Comparison of ENCODE assay signal across 13 cellular contexts in genomic region chr2:189393440-189394111, GRCh38. TPM values are rescaled to one million over a fixed set of nuclear protein-coding genes. Genes with fewer than 3 reads are reported as not detected.
A peak's percentile ranks its signal among the peaks of the same experiment; 100 is the strongest.
DNase-seq lines count a peak whose midpoint lies in the region; ATAC-seq and TF ChIP-seq lines count a peak whose summit lies in the region.
"Had no signal": no experiment of that assay in that cellular context is flagged by ENCODE, and none has a peak within 500 bp of the region (broad histone marks: within the 10 kb centered on the region; RNA-seq: fewer than 3 reads in every experiment).

No MANE protein-coding gene starts in this region.

- H2BK5ac ChIP-seq in H9 (ENCODE audit: insufficient read length, low read length): no peak overlapping the region

- no peaks in the 10 kb centered on the region for H3K36me3 ChIP-seq in RWPE2 (ENCODE audit: low read depth)

- no peaks in the 10 kb centered on the region for H3K36me3 Mint-ChIP-seq in H9 (ENCODE audit: insufficient read depth in 1 of 3, low read depth in 3 of 3)
- H3K36me3 Mint-ChIP-seq: WTC11 had no signal

- no peak overlapping the region for H4K8ac ChIP-seq in H9 (replicated peaks; ENCODE audit: insufficient read length, low read depth, low read length)

- no peak overlapping the region for H2BK20ac ChIP-seq in H9 (ENCODE audit: low read depth, low read length, poor library complexity, severe bottlenecking)

- peak; percentile 99 for ATAC-seq in RWPE2 (ENCODE audit: low read depth)
- no peak for ATAC-seq in HG02885 (IDR thresholded peaks at IDR 0.05; ENCODE audit: poor library complexity, unreplicated experiment)
- ATAC-seq: WTC11 had no signal

- DNase-seq in EH (ENCODE audit: low read depth) (peak; percentile 98), RWPE2 (ENCODE audit: low spot score) (no peak), fibroblast of mammary gland (ENCODE audit: low read depth) (peak; percentile 99), renal cortical epithelial cell (ENCODE audit: low read depth) (peak; percentile 99), H9 (no peak), GM19240 (ENCODE audit: insufficient read length, low spot score) (no peak), amygdala (lab: John Stamatoyannopoulos, UW) (no peak)
- DNase-seq: DND-41; NCI-H2171; stimulated activated CD4-positive, alpha-beta T cell treated with anti-CD3 and anti-CD28 coated beads, Interleukin-2, amount 100 ng/mL, for 48 hours had no signal

- H3K4me1 ChIP-seq in RWPE2 (ENCODE audit: insufficient read depth, poor library complexity, severe bottlenecking) (peaks cover 14% of the 10 kb centered on the region), H9 (ENCODE audit: insufficient read depth, low read length) (no peaks in the 10 kb centered on the region)

- H3K18ac ChIP-seq in H9 (ENCODE audit: insufficient read length, low read depth, low read length): no peak overlapping the region

- no peak overlapping the region for H2BK120ac ChIP-seq in H9 (ENCODE audit: low read depth, low read length, poor library complexity, severe bottlenecking)

- H3K27ac Mint-ChIP-seq in H9: no peak overlapping the region
- H3K27ac Mint-ChIP-seq: WTC11 had no signal

- H3K56ac ChIP-seq in H9 (ENCODE audit: insufficient read length, low read depth, low read length): no peak overlapping the region

- no peaks in the 10 kb centered on the region for H3K4me1 Mint-ChIP-seq in H9
- H3K4me1 Mint-ChIP-seq: WTC11 had no signal

- TF ChIP-seq CTCF in RWPE2 (IDR thresholded peaks at IDR 0.05; ENCODE audit: poor library complexity, severe bottlenecking) (no peak), fibroblast of mammary gland (conservative IDR thresholded peaks at IDR 0.05; ENCODE audit: control insufficient read depth, insufficient read depth, low read depth, low read length) (no peak), H9 (conservative IDR thresholded peaks at IDR 0.05) (no peak)

- H2AK5ac ChIP-seq in H9 (ENCODE audit: insufficient read length, low read length): no peak overlapping the region

- no peak overlapping the region for H3K14ac ChIP-seq in H9 (ENCODE audit: insufficient read depth, low read length)

- no peak overlapping the region for H3K4me2 ChIP-seq in H9 (ENCODE audit: insufficient read depth, insufficient read length, low read length)

- no peaks in the 10 kb centered on the region for H3K79me2 ChIP-seq in H9 (ENCODE audit: insufficient read depth, low read length)

- no peak overlapping the region for H3K23ac ChIP-seq in H9 (ENCODE audit: insufficient read length, low read depth, low read length)

- no peak overlapping the region for H3K4ac ChIP-seq in H9 (ENCODE audit: low read depth, low read length)

- no peaks in the 10 kb centered on the region for H3K9me3 Mint-ChIP-seq in H9
- H3K9me3 Mint-ChIP-seq: WTC11 had no signal

- H4K91ac ChIP-seq in H9 (ENCODE audit: insufficient read length, low read depth, low read length): no peak overlapping the region

- no peak overlapping the region for H4K5ac ChIP-seq in H9 (ENCODE audit: insufficient read length, low read depth, low read length)

- no peaks in the 10 kb centered on the region for H4K20me1 ChIP-seq in H9 (ENCODE audit: control insufficient read depth, insufficient read depth, insufficient read length)

- no peak overlapping the region for H2BK15ac ChIP-seq in H9 (ENCODE audit: low read depth, low read length)

- no peaks in the 10 kb centered on the region for H3K27me3 Mint-ChIP-seq in H9 (ENCODE audit: low read depth)

- H2BK12ac ChIP-seq in H9 (ENCODE audit: insufficient read length, low read depth, low read length): no peak overlapping the region

- H3K23me2 ChIP-seq in H9 (ENCODE audit: insufficient read length, low read depth, low read length, poor library complexity, severe bottlenecking): no peaks in the 10 kb centered on the region

- H3K27ac ChIP-seq in RWPE2 (ENCODE audit: poor library complexity, severe bottlenecking): peak overlapping the region; percentile 41
- H3K27ac ChIP-seq in H9 (ENCODE audit: insufficient read length, low read depth, low read length): no peak overlapping the region
- H3K27ac ChIP-seq: HL-60 had no signal

- no peak overlapping the region for H2AFZ ChIP-seq in H9 (ENCODE audit: low read length)

- H3K27me3 ChIP-seq in RWPE2 (ENCODE audit: insufficient read depth, poor library complexity, severe bottlenecking): no peaks in the 10 kb centered on the region
- H3K27me3 ChIP-seq in H9 (ENCODE audit: insufficient read depth, low read length): no peaks in the 10 kb centered on the region

- no peak overlapping the region for H3K4me3 Mint-ChIP-seq in H9
- H3K4me3 Mint-ChIP-seq: WTC11 had no signal

- H3K4me3 ChIP-seq in RWPE2 (ENCODE audit: severe bottlenecking) (no peak overlapping the region), fibroblast of mammary gland (ENCODE audit: control insufficient read depth, low read depth, low read length) (no peak overlapping the region)

- no peak overlapping the region for H3K9ac ChIP-seq in H9 (ENCODE audit: extremely low read depth, insufficient read length, low read length)

- H3K9me3 ChIP-seq in RWPE2 (ENCODE audit: severe bottlenecking) (no peaks in the 10 kb centered on the region), H9 (ENCODE audit: control insufficient read depth, low read depth, low read length) (no peaks in the 10 kb centered on the region)

- WGBS in H9 (ENCODE audit: extremely low coverage, insufficient read length, low lambda C conversion rate): no CpG with 5 or more reads among the region's 2 CpGs

- no peak overlapping the region for H3T11ph ChIP-seq in H9 (ENCODE audit: low read length)

- no peaks in the 10 kb centered on the region for H3K79me1 ChIP-seq in H9 (ENCODE audit: insufficient read depth, low read depth, low read length, poor library complexity, severe bottlenecking)

RNA-seq across cellular contexts. Expression of gene WDR75, which starts 47.7 kb away (rescaled TPM):
- total RNA-seq in renal cortical epithelial cell: 42.0 and 49.7 TPM in 2 replicates
- 70.6 and 80.6 TPM in 2 replicates for total RNA-seq in H9 (2021)

Comparison
In these comparisons a context has a peak if more than half of its experiments do, and no peak if none do; other contexts are left out.
1. DNase-seq: peak in EH (single experiment), fibroblast of mammary gland (single experiment) and renal cortical epithelial cell (single experiment); none in RWPE2 (single experiment), H9 (single experiment), GM19240 (single experiment) and amygdala (0 of 56).